Comparison of ENCODE assay signal across 12 cellular contexts in the genomic region with DNA sequence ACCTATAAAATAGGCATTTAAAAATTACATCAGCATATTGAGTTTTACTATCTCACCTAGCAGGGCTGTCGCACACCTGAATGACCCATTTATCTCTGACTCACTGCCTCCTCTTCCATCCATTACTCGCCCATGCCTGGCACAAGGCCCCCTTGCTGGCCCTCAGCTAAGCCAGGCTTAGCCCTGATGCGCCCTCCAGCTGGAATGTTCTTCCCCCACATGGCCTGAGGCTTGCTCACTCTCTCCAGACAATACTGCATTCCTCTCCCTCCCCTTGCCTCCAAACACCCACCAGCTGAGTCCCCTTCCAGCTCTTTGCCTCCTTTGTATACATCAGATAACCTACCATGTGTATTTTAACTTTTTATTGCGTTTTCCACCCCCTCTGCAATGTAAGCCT. TPM values are rescaled to one million over a fixed set of nuclear protein-coding genes. Genes with fewer than 3 reads are reported as not detected.
DNase-seq lines count a peak whose midpoint lies in the region; ATAC-seq and TF ChIP-seq lines count a peak whose summit lies in the region.
"Had no signal": no experiment of that assay in that cellular context is flagged by ENCODE, and none has a peak within 500 bp of the region (broad histone marks: within the 10 kb centered on the region; RNA-seq: fewer than 3 reads in every experiment).

No MANE protein-coding gene starts in this region.

- H3K27ac ChIP-seq in C4-2B (peak overlapping the region; percentile 60), osteoblast (ENCODE audit: low read depth, low read length) (peak overlapping the region; percentile 78), colonic mucosa (no peak overlapping the region)

- peak overlapping the region; percentile 64 for H3K27ac Mint-ChIP-seq in endothelial cell (ENCODE audit: unreplicated experiment)
- H3K27ac Mint-ChIP-seq: effector memory CD8-positive, alpha-beta T cell had no signal

- H4K20me1 ChIP-seq in osteoblast (ENCODE audit: insufficient read depth, low read length) = peaks cover 10% of the 10 kb centered on the region

- peak overlapping the region; percentile 4 for H3K4me2 ChIP-seq in osteoblast (ENCODE audit: insufficient read depth, low read length)

- peaks cover 4% of the 10 kb centered on the region for H3K27me3 Mint-ChIP-seq in endothelial cell (ENCODE audit: unreplicated experiment)
- H3K27me3 Mint-ChIP-seq: effector memory CD8-positive, alpha-beta T cell; naive B cell had no signal

- no peaks in the 10 kb centered on the region for H3K9me3 ChIP-seq in osteoblast (ENCODE audit: low read depth, low read length)
- H3K9me3 ChIP-seq in colonic mucosa = no peaks in the 10 kb centered on the region

- H3K4me1 ChIP-seq in osteoblast (ENCODE audit: insufficient read depth, low read length) (peaks cover 63% of the 10 kb centered on the region), colonic mucosa (no peaks in the 10 kb centered on the region)

- peaks cover 71% of the 10 kb centered on the region for H3K4me1 Mint-ChIP-seq in endothelial cell (ENCODE audit: unreplicated experiment)

- peak; percentile 61 for DNase-seq in NCI-H69 (lab: John Stamatoyannopoulos, UW)
- no peak for DNase-seq in endothelial cell (ENCODE audit: low spot score)
- DNase-seq in osteoblast (ENCODE audit: insufficient read length, low spot score, missing footprints) = peak; percentile 76
- no peak for DNase-seq in colonic mucosa
- DNase-seq: activated CD8-positive, alpha-beta memory T cell treated with anti-CD3 and anti-CD28 coated beads, Interleukin-2, amount 50 U/mL, for 48 hours; DMS53; effector memory CD8-positive, alpha-beta T cell; naive B cell had no signal

- H3K36me3 Mint-ChIP-seq in endothelial cell (ENCODE audit: low read depth, unreplicated experiment) = peaks cover 19% of the 10 kb centered on the region

- H3K36me3 ChIP-seq in osteoblast (ENCODE audit: insufficient read depth, low read length) = peaks cover 25% of the 10 kb centered on the region
- no peaks in the 10 kb centered on the region for H3K36me3 ChIP-seq in colonic mucosa

- no peak overlapping the region for H3K9ac ChIP-seq in colonic mucosa (ENCODE audit: low read depth in 2 of 2, low read length in 2 of 2)

- intact Hi-C loops in colonic mucosa (cut with DNase I) = no loop called here

- ATAC-seq in HG03432 (IDR thresholded peaks at IDR 0.05; ENCODE audit: unreplicated experiment) = no peak
- no peak for ATAC-seq in HG02884 (IDR thresholded peaks at IDR 0.05; ENCODE audit: unreplicated experiment)
- no peak for ATAC-seq in HG02852 (IDR thresholded peaks at IDR 0.05; ENCODE audit: unreplicated experiment)
- ATAC-seq: effector memory CD8-positive, alpha-beta T cell had no signal

- no peaks in the 10 kb centered on the region for H3K9me3 Mint-ChIP-seq in endothelial cell (ENCODE audit: unreplicated experiment)
- H3K9me3 Mint-ChIP-seq: effector memory CD8-positive, alpha-beta T cell; naive B cell had no signal

- TF ChIP-seq CTCF in C4-2B (conservative IDR thresholded peaks at IDR 0.05) (no peak), endothelial cell (IDR thresholded peaks at IDR 0.05; ENCODE audit: unreplicated experiment) (no peak), osteoblast (IDR thresholded peaks at IDR 0.05; ENCODE audit: extremely low read depth, low read depth, low read length) (no peak), colonic mucosa (IDR thresholded peaks at IDR 0.05) (no peak)

- H2AFZ ChIP-seq in osteoblast (ENCODE audit: low read length) = no peak overlapping the region

- H3K79me2 ChIP-seq in osteoblast (ENCODE audit: insufficient read depth, low read length) = peaks cover 76% of the 10 kb centered on the region

- no peak overlapping the region for H3K4me3 ChIP-seq in osteoblast (ENCODE audit: insufficient read depth, low read length)
- H3K4me3 ChIP-seq in colonic mucosa = no peak overlapping the region

- H3K4me3 Mint-ChIP-seq in endothelial cell (ENCODE audit: unreplicated experiment) = no peak overlapping the region

- H3K27me3 ChIP-seq in osteoblast (ENCODE audit: insufficient read depth, low read length) = no peaks in the 10 kb centered on the region
- H3K27me3 ChIP-seq in colonic mucosa = no peaks in the 10 kb centered on the region

RNA-seq across cellular contexts. Expression of gene SH3BP5, which starts 7.2 kb away (rescaled TPM):
- total RNA-seq in endothelial cell (ENCODE audit: unreplicated experiment) (41.1 TPM), osteoblast (65.4 and 67.3 TPM in 2 replicates), colonic mucosa (1 to 10 TPM; 5.5 to 9.3 TPM)

Comparison
In these comparisons a context has a peak if more than half of its experiments do, and no peak if none do; other contexts are left out.
1. DNase-seq: peak in NCI-H69 (single experiment) and osteoblast (single experiment); none in endothelial cell (single experiment) and colonic mucosa (single experiment).